Comparison of ENCODE assay signal across 28 cellular contexts in the genomic region with DNA sequence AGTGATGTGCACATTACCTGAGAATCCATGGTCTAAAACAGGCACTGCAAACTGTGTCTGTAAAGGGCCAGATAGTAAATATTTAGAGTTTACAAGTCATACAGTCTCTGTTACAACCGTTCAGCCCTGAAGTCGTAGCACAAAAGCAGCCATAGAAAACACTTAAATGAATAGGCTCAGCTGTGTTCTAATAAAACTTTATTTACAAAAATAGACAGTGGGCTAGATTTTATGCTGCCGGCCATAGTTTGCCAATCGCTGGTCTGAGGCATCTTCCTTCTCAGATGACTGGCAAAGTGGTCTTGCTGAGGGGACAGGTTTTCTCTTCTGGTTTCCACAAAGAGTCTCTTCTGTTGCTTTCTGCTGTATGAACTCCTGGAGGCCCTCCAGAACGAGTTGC.
"Had no signal": no experiment of that assay in that cellular context is flagged by ENCODE, and none has a peak within 500 bp of the region (broad histone marks: within the 10 kb centered on the region; RNA-seq: fewer than 3 reads in every experiment).

No MANE protein-coding gene starts in this region.

- H3K9me3 ChIP-seq: ascending aorta had no signal

- H3K36me3 Mint-ChIP-seq: activated naive CD4-positive, alpha-beta T cell treated with anti-CD3 and anti-CD28 coated beads, Interleukin-2, amount 10 ng/mL, durations not matched to agents 7 days and 5 days; activated naive CD4-positive, alpha-beta T cell treated with anti-CD3 and anti-CD28 coated beads, Interleukin-2, amount 50 U/mL, for 72 hours; activated naive CD8-positive, alpha-beta T cell treated with anti-CD3 and anti-CD28 coated beads, Interleukin-2, amount 10 ng/mL, durations not matched to agents 7 days and 5 days; T-cell; WTC11 had no signal

- H3K27me3 ChIP-seq: ascending aorta, brain microvascular endothelial cell had no signal

- H3K4me3 Mint-ChIP-seq: activated naive CD4-positive, alpha-beta T cell treated with anti-CD3 and anti-CD28 coated beads, Interleukin-2, amount 10 ng/mL, durations not matched to agents 7 days and 5 days; activated naive CD8-positive, alpha-beta T cell treated with anti-CD3 and anti-CD28 coated beads, Interleukin-2, amount 10 ng/mL, durations not matched to agents 7 days and 5 days; activated T-cell treated with anti-CD3 and anti-CD28 coated beads, Interleukin-2, amount 50 U/mL, for 24 hours; activated T-cell treated with anti-CD3 and anti-CD28 coated beads, Interleukin-2, amount 50 U/mL, for 72 hours; central memory CD8-positive, alpha-beta T cell; dendritic cell treated with granulocyte-macrophage colony-stimulating factor and Interleukin-4, amounts not matched to agents 40 ng/mL and 50 ng/mL, for 4 days; endodermal cell; T-cell; T-helper 1 cell treated with Interleukin-12 subunit alpha and Interleukin-12 subunit beta and Interleukin-4 antibody, amounts not matched to agents 30 μg/mL and 1 μg/mL, for 36 hours; WTC11 had no signal

- ATAC-seq: esophagus mucosa, T-cell, WTC11 had no signal

- H3K4me1 Mint-ChIP-seq: activated naive CD4-positive, alpha-beta T cell treated with anti-CD3 and anti-CD28 coated beads, Interleukin-2, amount 10 ng/mL, durations not matched to agents 7 days and 5 days; activated naive CD8-positive, alpha-beta T cell treated with anti-CD3 and anti-CD28 coated beads, Interleukin-2, amount 10 ng/mL, durations not matched to agents 7 days and 5 days; central memory CD8-positive, alpha-beta T cell; endodermal cell; T-cell; WTC11 had no signal

- H3K9me3 Mint-ChIP-seq: activated naive CD4-positive, alpha-beta T cell treated with anti-CD3 and anti-CD28 coated beads, Interleukin-2, amount 10 ng/mL, durations not matched to agents 7 days and 5 days; activated naive CD4-positive, alpha-beta T cell treated with anti-CD3 and anti-CD28 coated beads, Interleukin-2, amount 50 U/mL, for 72 hours; activated naive CD8-positive, alpha-beta T cell treated with anti-CD3 and anti-CD28 coated beads, Interleukin-2, amount 10 ng/mL, durations not matched to agents 7 days and 5 days; activated T-cell treated with anti-CD3 and anti-CD28 coated beads, Interleukin-2, amount 50 U/mL, for 72 hours; central memory CD8-positive, alpha-beta T cell; dendritic cell treated with granulocyte-macrophage colony-stimulating factor and Interleukin-4, amounts not matched to agents 40 ng/mL and 50 ng/mL, for 4 days; endodermal cell; T-helper 1 cell treated with Interleukin-12 subunit alpha and Interleukin-12 subunit beta and Interleukin-4 antibody, amounts not matched to agents 30 μg/mL and 1 μg/mL, for 36 hours had no signal

- H3K36me3 ChIP-seq: ascending aorta, brain microvascular endothelial cell had no signal

- FAIRE-seq: bronchial epithelial cell, frontal cortex, TTC549 had no signal

- DNase-seq: activated CD4-positive, alpha-beta T cell treated with anti-CD3 and anti-CD28 coated beads, Interleukin-2, amount 50 U/mL, for 1 hour; activated CD4-positive, alpha-beta T cell treated with anti-CD3 and anti-CD28 coated beads, Interleukin-2, amount 50 U/mL, for 48 hours; activated CD8-positive, alpha-beta memory T cell treated with anti-CD3 and anti-CD28 coated beads, Interleukin-2, amount 50 U/mL, for 48 hours; activated gamma-delta T cell; activated naive CD4-positive, alpha-beta T cell; activated naive CD4-positive, alpha-beta T cell treated with anti-CD3 and anti-CD28 coated beads, Interleukin-2, amount 10 ng/mL, durations not matched to agents 7 days and 5 days; activated naive CD8-positive, alpha-beta T cell treated with anti-CD3 and anti-CD28 coated beads, Interleukin-2, amount 10 ng/mL, durations not matched to agents 7 days and 5 days; activated T-cell treated with anti-CD3 and anti-CD28 coated beads for 4 hours; activated T-cell treated with anti-CD3 and anti-CD28 coated beads, Interleukin-2, amount 50 U/mL, for 24 hours; dorsolateral prefrontal cortex; effector memory CD4-positive, alpha-beta T cell; endodermal cell; T-cell; T-helper 9 cell had no signal

- H3K27ac Mint-ChIP-seq: activated naive CD4-positive, alpha-beta T cell treated with anti-CD3 and anti-CD28 coated beads, Interleukin-2, amount 10 ng/mL, durations not matched to agents 7 days and 5 days; activated naive CD8-positive, alpha-beta T cell treated with anti-CD3 and anti-CD28 coated beads, Interleukin-2, amount 10 ng/mL, durations not matched to agents 7 days and 5 days; activated T-cell treated with anti-CD3 and anti-CD28 coated beads, Interleukin-2, amount 50 U/mL, for 24 hours; dendritic cell treated with granulocyte-macrophage colony-stimulating factor and Interleukin-4, amounts not matched to agents 40 ng/mL and 50 ng/mL, for 4 days; endodermal cell; T-cell; T-helper 1 cell treated with Interleukin-12 subunit alpha and Interleukin-12 subunit beta and Interleukin-4 antibody, amounts not matched to agents 30 μg/mL and 1 μg/mL, for 36 hours; WTC11 had no signal

- H3K4me1 ChIP-seq: ascending aorta had no signal

- H3K4me3 ChIP-seq: ascending aorta, coronary artery, dorsolateral prefrontal cortex had no signal

- H3K27ac ChIP-seq: ascending aorta, coronary artery, dorsolateral prefrontal cortex, VCaP had no signal
